ENCODE assay signal across 8 cellular contexts in the genomic region with DNA sequence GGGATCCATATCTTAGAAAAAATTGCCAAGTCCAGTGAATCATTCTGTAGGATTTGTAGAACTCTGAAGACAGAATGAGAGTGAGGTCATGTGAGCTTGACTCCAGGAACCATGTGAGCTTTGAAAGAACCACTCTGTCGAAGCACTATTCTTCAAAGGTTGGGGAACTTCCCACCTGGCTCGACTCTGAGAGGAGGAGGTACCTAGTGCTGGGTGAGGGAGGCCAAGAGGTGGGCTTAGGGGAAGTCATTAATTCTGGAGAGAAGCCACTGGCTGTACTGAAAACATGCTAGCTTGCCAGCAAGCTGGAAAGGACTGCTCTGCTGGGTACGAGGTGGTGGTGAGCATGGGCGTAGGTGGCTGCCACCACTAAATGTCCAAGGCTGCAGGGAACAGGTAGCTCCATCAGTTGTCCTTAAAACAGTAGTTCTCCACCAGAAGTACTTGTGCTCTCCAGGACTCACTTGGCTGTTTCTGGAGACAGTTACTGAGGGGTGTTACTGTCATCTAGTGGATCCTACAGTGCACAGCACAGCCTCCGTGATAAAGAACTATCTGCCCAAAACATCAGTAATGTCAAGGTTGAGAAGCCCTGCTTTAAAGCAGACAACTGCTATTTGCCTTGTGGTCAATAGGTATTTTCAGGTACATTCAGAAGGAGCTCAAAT. TPM values are rescaled to one million over a fixed set of nuclear protein-coding genes. Genes with fewer than 3 reads are reported as not detected.
DNase-seq lines count a peak whose midpoint lies in the region; ATAC-seq and TF ChIP-seq lines count a peak whose summit lies in the region.
"Had no signal": no experiment of that assay in that cellular context is flagged by ENCODE, and none has a peak within 500 bp of the region (broad histone marks: within the 10 kb centered on the region; RNA-seq: fewer than 3 reads in every experiment).

No MANE protein-coding gene starts in this region.

- no peaks in the 10 kb centered on the region for H3K27me3 ChIP-seq in HL-60 (ENCODE audit: insufficient read depth, poor library complexity, severe bottlenecking)
- no peaks in the 10 kb centered on the region for H3K27me3 ChIP-seq in right cardiac atrium (ENCODE audit: control insufficient read depth, insufficient read depth)
- H3K27me3 ChIP-seq in transverse colon, result no peaks in the 10 kb centered on the region

- H3K36me3 ChIP-seq in transverse colon, result peaks cover 0 to 20% (median 5%) of the 10 kb centered on the region in 4 donors

- peaks cover 19% of the 10 kb centered on the region for H3K9me3 Mint-ChIP-seq in activated B cell treated with CpG ODN at 0.5 μM for 24 hours
- H3K9me3 Mint-ChIP-seq: T-helper 1 cell treated with Interleukin-12 subunit alpha and Interleukin-12 subunit beta and Interleukin-4 antibody, amounts not matched to agents 30 μg/mL and 1 μg/mL, for 36 hours had no signal

- H3K27me3 Mint-ChIP-seq in activated B cell treated with CpG ODN at 0.5 μM for 24 hours, result no peaks in the 10 kb centered on the region

- POLR2A ChIA-PET in activated B cell treated with CpG ODN at 0.5 μM for 24 hours (lab: Charles Lee), result no interaction called here

- H3K4me3 ChIP-seq in GM12865 (ENCODE audit: low read depth, low read length) (no peak overlapping the region), HL-60 (replicated peaks; ENCODE audit: insufficient read depth, low read length) (no peak overlapping the region), right cardiac atrium (ENCODE audit: low read length) (no peak overlapping the region), transverse colon (no peak overlapping the region)

- TF ChIP-seq EP300 in transverse colon (IDR thresholded peaks at IDR 0.05; ENCODE audit: low read depth), result no peak

- WGBS in right cardiac atrium, result 48% methylated on average over 5 of the region's 5 CpGs
- WGBS in transverse colon (ENCODE audit: low coverage in 1 of 2), 2 donors, result 20 to 68% methylated on average over 1 to 5 of the region's 5 CpGs

- H3K27ac ChIP-seq in HL-60 (replicated peaks) (no peak overlapping the region), right cardiac atrium (ENCODE audit: low read length) (no peak overlapping the region), transverse colon (no peak overlapping the region)

- intact Hi-C loops in activated B cell treated with CpG ODN at 0.5 μM for 24 hours (cut with micrococcal nuclease) (loop anchor here (1.0 to 5.0 kb wide), 5 partner anchors 80 to 632 kb away; no protein-coding TSS in a partner anchor), right cardiac atrium (cut with DNase I) (no loop called here), transverse colon (cut with DNase I; ENCODE audit: low total_unique reads) (no loop called here)

- H3K36me3 Mint-ChIP-seq in activated B cell treated with CpG ODN at 0.5 μM for 24 hours (ENCODE audit: low read depth), result peaks cover 44% of the 10 kb centered on the region

- CTCF ChIA-PET in activated B cell treated with CpG ODN at 0.5 μM for 24 hours (lab: Charles Lee), result interaction anchor here (0.7 to 2.1 kb wide), 7 partner anchors 74 to 632 kb away, joined by 3 to 9 read pairs (median 4); no protein-coding TSS in a partner anchor

- in situ Hi-C loops in transverse colon (cut with MboI; ENCODE audit: low pct_ligation_motif_present in 1 of 4, low pct_unique_long_range_greater_than_20kb in 1 of 4, low sequenced_read_pairs in 3 of 4), result no loop called here

- H3K4me1 Mint-ChIP-seq in activated B cell treated with CpG ODN at 0.5 μM for 24 hours, result peaks cover 7% of the 10 kb centered on the region

- H3K4me1 ChIP-seq in right cardiac atrium (ENCODE audit: control insufficient read depth, insufficient read depth, low read length), result no peaks in the 10 kb centered on the region
- peaks cover 0 to 4% (median 0%) of the 10 kb centered on the region in 4 donors for H3K4me1 ChIP-seq in transverse colon

- H3K4me3 Mint-ChIP-seq in activated B cell treated with CpG ODN at 0.5 μM for 24 hours, result no peak overlapping the region
- H3K4me3 Mint-ChIP-seq: T-helper 1 cell treated with Interleukin-12 subunit alpha and Interleukin-12 subunit beta and Interleukin-4 antibody, amounts not matched to agents 30 μg/mL and 1 μg/mL, for 36 hours had no signal

- TF ChIP-seq CTCF in GM12865 (IDR thresholded peaks at IDR 0.05; ENCODE audit: insufficient read depth, low read depth, low read length, missing control alignments) (peak; percentile 81), HL-60 (IDR thresholded peaks at IDR 0.05; ENCODE audit: insufficient read depth, low read length) (peak; percentile 72), activated B cell treated with CpG ODN at 0.5 μM for 24 hours (IDR thresholded peaks at IDR 0.05) (no peak), transverse colon (IDR thresholded peaks at IDR 0.05) (peak; percentile 22 to 39 (median 29))

- no peak overlapping the region for H3K27ac Mint-ChIP-seq in activated B cell treated with CpG ODN at 0.5 μM for 24 hours
- H3K27ac Mint-ChIP-seq: T-helper 1 cell treated with Interleukin-12 subunit alpha and Interleukin-12 subunit beta and Interleukin-4 antibody, amounts not matched to agents 30 μg/mL and 1 μg/mL, for 36 hours had no signal

- DNase-seq in GM12865 (ENCODE audit: low read depth) (peak; percentile 45), HL-60 (ENCODE audit: low read depth in 1 of 2, low spot score in 1 of 2) (peak in 1 of 2 experiments; percentile 22), activated B cell treated with CpG ODN at 0.5 μM for 24 hours (no peak), right cardiac atrium (no peak), transverse colon (no peak), T-helper 9 cell (no peak)

- ATAC-seq in activated B cell treated with CpG ODN at 0.5 μM for 24 hours (ENCODE audit: low read depth), result peak; percentile 42
- peak; percentile 65 to 69 for ATAC-seq in right cardiac atrium
- ATAC-seq in GM21737 (IDR thresholded peaks at IDR 0.05; ENCODE audit: unreplicated experiment), result no peak

- TF ChIP-seq POLR2A in transverse colon (IDR thresholded peaks at IDR 0.05), result no peak

- no peaks in the 10 kb centered on the region for H3K9me3 ChIP-seq in right cardiac atrium (ENCODE audit: control insufficient read depth, low read length)
- peaks cover 0 to 12% of the 10 kb centered on the region in 2 donors for H3K9me3 ChIP-seq in transverse colon

RNA-seq across cellular contexts. Expression of gene SYNJ2, which starts 34.7 kb away (rescaled TPM):
- 20.7 and 25.0 TPM in 2 replicates for total RNA-seq in activated B cell treated with CpG ODN at 0.5 μM for 24 hours
- total RNA-seq in right cardiac atrium, result 10 to 100 TPM; 13.4 to 26.3 (median 20.4) TPM
- 9.5 TPM for polyA plus RNA-seq in right cardiac atrium
- 10 to 100 TPM; 27.8 to 42.6 (median 31.8) TPM for total RNA-seq in transverse colon
